In the genomic region with DNA sequence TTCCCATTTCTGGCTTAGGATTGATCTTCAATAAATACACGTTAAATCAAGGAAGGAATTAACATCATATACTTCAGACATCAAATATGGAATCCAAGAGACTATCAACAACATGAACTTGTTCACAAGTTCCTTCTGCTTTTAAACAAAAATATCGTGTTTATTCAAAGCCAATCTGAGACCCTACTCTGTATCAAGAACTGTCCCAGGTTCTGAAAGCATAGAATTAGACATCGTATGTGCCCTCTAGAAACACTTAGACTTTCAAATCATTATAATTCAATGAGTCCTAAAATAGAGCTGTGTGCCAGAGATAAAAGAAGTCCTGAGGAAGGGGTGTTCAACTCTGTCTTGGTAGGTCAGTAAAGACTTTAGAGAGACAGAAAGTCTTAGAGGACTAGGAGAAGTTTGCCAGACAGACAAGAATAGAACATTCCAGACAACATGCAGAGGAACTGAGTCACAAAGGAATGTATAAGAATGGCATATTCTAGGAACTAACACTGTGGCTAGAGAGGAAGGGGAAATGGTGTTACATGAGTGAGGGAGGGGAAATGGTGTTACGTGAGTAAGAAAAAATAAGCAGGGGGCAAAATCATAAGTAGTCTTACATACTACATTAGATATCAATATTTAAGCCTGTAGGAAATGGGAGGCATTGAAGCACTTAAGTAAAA, we compare ENCODE assay signal across 22 cellular contexts. TPM values are rescaled to one million over a fixed set of nuclear protein-coding genes. Genes with fewer than 3 reads are reported as not detected.
DNase-seq lines count a peak whose midpoint lies in the region; ATAC-seq, FAIRE-seq and TF ChIP-seq lines count a peak whose summit lies in the region.
"Had no signal": no experiment of that assay in that cellular context is flagged by ENCODE, and none has a peak within 500 bp of the region (broad histone marks: within the 10 kb centered on the region; RNA-seq: fewer than 3 reads in every experiment).

No MANE protein-coding gene starts in this region.

- H3K4me1 ChIP-seq in A549 (no peaks in the 10 kb centered on the region), HCT116 (ENCODE audit: control insufficient read depth in 1 of 2, insufficient read depth in 2 of 2, low read length in 2 of 2) (no peaks in the 10 kb centered on the region), transverse colon (no peaks in the 10 kb centered on the region), Karpas-422 (ENCODE audit: low read length) (no peaks in the 10 kb centered on the region)
- H3K4me1 ChIP-seq: HAP-1 had no signal

- TF ChIP-seq RAD21 in A549 (conservative IDR thresholded peaks at IDR 0.05 in 1 of 2, IDR thresholded peaks at IDR 0.05 in 1 of 2) (no peak), HCT116 (IDR thresholded peaks at IDR 0.05; ENCODE audit: low read depth) (no peak)

- intact Hi-C loops in HCT116 (cut with micrococcal nuclease): no loop called here
- intact Hi-C loops in transverse colon (cut with DNase I; ENCODE audit: low total_unique reads): no loop called here

- CTCF ChIA-PET in A549 (lab: Yijun Ruan, JAX): no interaction called here
- CTCF ChIA-PET in HCT116 (lab: Charles Lee): no interaction called here

- no TSS peak for BruUV-seq in HCT116 (replicated peaks; lab: Mats Ljungman, UMichigan)

- POLR2A ChIA-PET in A549 (lab: Yijun Ruan, JAX): no interaction called here
- POLR2A ChIA-PET in HCT116 (lab: Charles Lee): no interaction called here

- H3K79me2 ChIP-seq in HCT116 (ENCODE audit: insufficient read depth, low read length) (no peaks in the 10 kb centered on the region), Karpas-422 (ENCODE audit: low read length) (no peaks in the 10 kb centered on the region)

- no peak for TF ChIP-seq CTCF in A549 (IDR thresholded peaks at IDR 0.05)
- no peak for TF ChIP-seq CTCF in HCT116 (IDR thresholded peaks at IDR 0.05 in 2 of 3, conservative IDR thresholded peaks at IDR 0.05 in 1 of 3; ENCODE audit: borderline replicate concordance in 1 of 3, insufficient read depth in 1 of 3, low read depth in 2 of 3, low read length in 2 of 3)
- no peak for TF ChIP-seq CTCF in choroid plexus epithelial cell (conservative IDR thresholded peaks at IDR 0.05; ENCODE audit: low read depth, low read length)
- TF ChIP-seq CTCF in foreskin fibroblast (IDR thresholded peaks at IDR 0.05; ENCODE audit: low read depth, low read length): no peak
- TF ChIP-seq CTCF in transverse colon (IDR thresholded peaks at IDR 0.05): no peak

- 56% methylated on average over 4 of the region's 4 CpGs for WGBS in A549 (ENCODE audit: missing lambda C conversion rate)
- 81 to 83% methylated on average over 3 to 4 of the region's 4 CpGs for WGBS in transverse colon (ENCODE audit: low coverage in 1 of 2), 2 donors

- no peaks in the 10 kb centered on the region for H3K9me2 ChIP-seq in HCT116 (ENCODE audit: insufficient read depth)
- H3K9me2 ChIP-seq in Karpas-422 (replicated peaks; ENCODE audit: insufficient read depth, low read length): no peaks in the 10 kb centered on the region

- no peak overlapping the region for H3K4me3 ChIP-seq in A549
- H3K4me3 ChIP-seq in HCT116 (replicated peaks in 1 of 2; ENCODE audit: low read depth in 1 of 2, low read length in 2 of 2): no peak overlapping the region
- H3K4me3 ChIP-seq in choroid plexus epithelial cell (ENCODE audit: low read depth, low read length): no peak overlapping the region
- H3K4me3 ChIP-seq in foreskin fibroblast (ENCODE audit: low read depth in 1 of 2, low read length in 2 of 2): no peak overlapping the region
- no peak overlapping the region for H3K4me3 ChIP-seq in transverse colon
- H3K4me3 ChIP-seq in Karpas-422 (ENCODE audit: low read length): no peak overlapping the region
- H3K4me3 ChIP-seq: HAP-1 had no signal

- no peak overlapping the region for H3K27ac ChIP-seq in A549
- no peak overlapping the region for H3K27ac ChIP-seq in HCT116 (ENCODE audit: low read depth, low read length)
- H3K27ac ChIP-seq in transverse colon: no peak overlapping the region
- H3K27ac ChIP-seq in Karpas-422 (ENCODE audit: low read length): no peak overlapping the region
- H3K27ac ChIP-seq: C4-2B had no signal

- no peak for TF ChIP-seq POLR2A in A549 (IDR thresholded peaks at IDR 0.05; ENCODE audit: low read length)
- TF ChIP-seq POLR2A in HCT116 (IDR thresholded peaks at IDR 0.05; ENCODE audit: borderline replicate concordance, extremely low read depth, insufficient read depth, insufficient read length): no peak
- TF ChIP-seq POLR2A in transverse colon (IDR thresholded peaks at IDR 0.05): no peak

- H4K20me1 ChIP-seq in HCT116 (ENCODE audit: insufficient read depth) (no peaks in the 10 kb centered on the region), Karpas-422 (ENCODE audit: insufficient read depth, low read depth, low read length) (no peaks in the 10 kb centered on the region)

- H3K36me3 ChIP-seq in HCT116 (ENCODE audit: control insufficient read depth in 1 of 2, insufficient read depth in 2 of 2, low read length in 2 of 2): no peaks in the 10 kb centered on the region
- H3K36me3 ChIP-seq in transverse colon: no peaks in the 10 kb centered on the region
- H3K36me3 ChIP-seq in Karpas-422 (ENCODE audit: insufficient read depth, low read length): no peaks in the 10 kb centered on the region
- H3K36me3 ChIP-seq: HAP-1 had no signal

- H3K4me2 ChIP-seq in A549 (no peak overlapping the region), HCT116 (ENCODE audit: low read length) (no peak overlapping the region), Karpas-422 (ENCODE audit: low read depth, low read length, poor library complexity, severe bottlenecking) (no peak overlapping the region)

- H3K9ac ChIP-seq in HCT116 (ENCODE audit: low read length) (no peak overlapping the region), Karpas-422 (ENCODE audit: low read length) (no peak overlapping the region)

- RAD21 ChIA-PET in HCT116 (lab: Charles Lee; ENCODE audit: low non-redundant PET in 1 of 2, low total read pairs in 2 of 2, uncharacterized antibody in 2 of 2, unreplicated experiment in 2 of 2): interaction anchor here in 1 of 2 experiments (0.6 kb wide), 1 partner anchor 63 kb away, joined by 3 read pairs; no protein-coding TSS in a partner anchor

- no peak overlapping the region for H2AFZ ChIP-seq in HCT116 (ENCODE audit: low read depth, low read length, poor library complexity, severe bottlenecking)
- no peak overlapping the region for H2AFZ ChIP-seq in Karpas-422 (ENCODE audit: low read length)

- DNase-seq in A549 (ENCODE audit: low read depth in 1 of 2, low spot score in 1 of 2) (no peak), HCT116 (ENCODE audit: low read depth, low spot score) (no peak), choroid plexus epithelial cell (ENCODE audit: low read depth) (peak; percentile 8), iris pigment epithelial cell (ENCODE audit: low read depth) (peak; percentile 13), foreskin fibroblast (no peak), transverse colon (no peak), Karpas-422 (no peak), T-helper 9 cell (no peak)
- DNase-seq: 8988T; ACHN; CD4-positive, alpha-beta memory T cell; COR-L47; DMS153; DMS79 treated with DMSO at 0.1 percent for 48 hours; EL; GDM1; IMR-90 had no signal

- in situ Hi-C loops in transverse colon (cut with MboI; ENCODE audit: low pct_ligation_motif_present in 1 of 4, low pct_unique_long_range_greater_than_20kb in 1 of 4, low sequenced_read_pairs in 3 of 4): no loop called here

- TF ChIP-seq EP300 in A549 (IDR thresholded peaks at IDR 0.05): no peak
- TF ChIP-seq EP300 in transverse colon (IDR thresholded peaks at IDR 0.05; ENCODE audit: low read depth): no peak

- ATAC-seq in A549: no peak
- no peak for ATAC-seq in HCT116

- H3K27me3 ChIP-seq in HCT116 (ENCODE audit: insufficient read depth, low read length) (no peaks in the 10 kb centered on the region), transverse colon (peaks cover 3% of the 10 kb centered on the region), Karpas-422 (ENCODE audit: low read length) (no peaks in the 10 kb centered on the region)

- peaks cover 17% of the 10 kb centered on the region; the same call in 2 of the 3 replicates for H3K9me3 ChIP-seq in A549
- H3K9me3 ChIP-seq in HCT116 (ENCODE audit: control insufficient read depth in 1 of 2, insufficient read depth in 1 of 2, low read depth in 1 of 2, low read length in 2 of 2): no peaks in the 10 kb centered on the region
- H3K9me3 ChIP-seq in transverse colon: peaks cover 0 to 13% of the 10 kb centered on the region in 2 donors
- H3K9me3 ChIP-seq in Karpas-422 (ENCODE audit: low read length): no peaks in the 10 kb centered on the region
- H3K9me3 ChIP-seq: HAP-1 had no signal

- peak; percentile 23 for FAIRE-seq in A549 (lab: Jason Lieb, UNC)
- FAIRE-seq: D721Med, GM19239, H1 had no signal

TF ChIP-seq in A549, 52 proteins besides CTCF, POLR2A, EP300 and RAD21 (continues in another document):
- no peak for TF ChIP-seq HOXB13 (CRISPR knock-in tag; IDR thresholded peaks at IDR 0.05; ENCODE audit: low read depth)
- TF ChIP-seq HOXA7 (CRISPR knock-in tag; IDR thresholded peaks at IDR 0.05): no peak
- no peak for TF ChIP-seq JUNB (IDR thresholded peaks at IDR 0.05)
- no peak for TF ChIP-seq SMC3 (IDR thresholded peaks at IDR 0.05)

TF ChIP-seq in HCT116, 20 proteins besides CTCF, POLR2A, EP300 and RAD21 (continues in another document):
- no peak for TF ChIP-seq ZBTB33 (IDR thresholded peaks at IDR 0.05; ENCODE audit: extremely low read depth, insufficient replicate concordance, low read length)
- no peak for TF ChIP-seq ZNF274 (IDR thresholded peaks at IDR 0.05; ENCODE audit: low read depth, low read length)

RNA-seq across cellular contexts. Expression of gene TPD52L3, which starts 2.9 kb away (rescaled TPM):
- polyA plus RNA-seq in A549 (2011; rRNA removed): not detected in 2 replicates
- not detected in 2 replicates for polyA plus RNA-seq in A549 (2012; cell fraction: cytosol; rRNA removed)
- not detected in 2 replicates for polyA plus RNA-seq in A549 (2012; cell fraction: nucleus; rRNA removed)
- not detected in 3 replicates for polyA plus RNA-seq in A549 (2017; fragmentation: RNase III; extraction: RNeasy Plus Mini Kit Qiagen cat#74134 plus additional on column Dnase treatment)
- polyA minus RNA-seq in A549 (2011; rRNA and poly(A)+ RNA removed): not detected in 2 replicates
- total RNA-seq in HCT116 (2021; ENCODE audit: unreplicated experiment): not detected
- polyA plus RNA-seq in HCT116 (2012): not detected in 2 replicates
- total RNA-seq in transverse colon: not detected
- not detected in 2 replicates for total RNA-seq in Karpas-422 (2014; rRNA removed; shearing (Covaris generic); ENCODE audit: low replicate concordance)
- total RNA-seq: CD4-positive, alpha-beta memory T cell; H1; IMR-90 had no signal
- polyA plus RNA-seq: CD4-positive, alpha-beta memory T cell; H1; IMR-90 had no signal

Comparison
In these comparisons a context has a peak if more than half of its experiments do, and no peak if none do; other contexts are left out.
1. DNase-seq: peak in choroid plexus epithelial cell (single experiment) and iris pigment epithelial cell (single experiment); none in A549 (0 of 2), HCT116 (single experiment), foreskin fibroblast (0 of 2), transverse colon (single experiment), Karpas-422 (single experiment) and T-helper 9 cell (single experiment).
2. Of the 6 proteins assayed by ChIP-seq in both A549 and HCT116: peak only in A549: none; only in HCT116: none; in both: REST; in neither: 5.